Comparison of ENCODE assay signal across 22 cellular contexts in genomic region chr11:11338304-11338703, GRCh38.
"Had no signal": no experiment of that assay in that cellular context is flagged by ENCODE, and none has a peak within 500 bp of the region (broad histone marks: within the 10 kb centered on the region; RNA-seq: fewer than 3 reads in every experiment).

No MANE protein-coding gene starts in this region.

- H3K9me3 ChIP-seq: colonic mucosa, esophagus muscularis mucosa, gastroesophageal sphincter, heart right ventricle, left lung, lower lobe of right lung had no signal

- FAIRE-seq: endometrium, endothelial cell of umbilical vein, frontal cortex, islet of Langerhans, keratinocyte had no signal

- H3K27me3 ChIP-seq: colonic mucosa, esophagus muscularis mucosa, foreskin keratinocyte, gastroesophageal sphincter, heart right ventricle, left lung had no signal

- H3K36me3 ChIP-seq: colonic mucosa, left lung had no signal

- H3K4me1 ChIP-seq: colonic mucosa, esophagus muscularis mucosa, foreskin keratinocyte, gastroesophageal sphincter, left lung, lower lobe of right lung had no signal

- H3K27ac ChIP-seq: colonic mucosa, esophagus muscularis mucosa, foreskin keratinocyte, gastroesophageal sphincter, heart right ventricle, left lung, lower lobe of right lung had no signal

- DNase-seq: cerebellar nuclear complex; colonic mucosa; cortex of kidney; effector CD8-positive, alpha-beta T cell; effector memory CD8-positive, alpha-beta T cell; endodermal cell; foreskin keratinocyte; heart right ventricle; hippocampal formation; left cardiac atrium; left lung; left ventricle myocardium superior; lower lobe of right lung; mesendoderm; midbrain had no signal

- H3K4me3 ChIP-seq: colonic mucosa, esophagus muscularis mucosa, gastroesophageal sphincter, heart right ventricle, left lung, lower lobe of right lung had no signal
